15 cellular contexts compared by ENCODE assay signal in the genomic region with DNA sequence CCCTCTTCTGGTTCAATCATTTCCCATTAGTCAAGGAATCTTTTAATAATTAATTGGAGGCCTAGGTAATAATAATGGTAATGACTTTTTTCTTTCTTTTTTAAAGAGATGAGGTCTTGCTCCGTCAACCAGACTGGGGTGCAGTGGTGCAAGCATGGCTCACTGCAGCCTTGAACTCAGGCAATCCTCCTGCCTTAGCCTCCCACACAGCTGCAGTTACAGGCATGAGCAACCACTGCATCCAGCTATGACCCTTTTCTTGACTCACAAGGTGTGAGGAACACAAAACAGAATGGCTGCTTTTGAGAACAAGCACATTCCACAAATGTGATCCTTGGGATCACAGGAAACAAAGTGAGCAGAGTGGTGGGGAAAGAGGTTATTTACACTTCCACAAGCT. TPM values are rescaled to one million over a fixed set of nuclear protein-coding genes. Genes with fewer than 3 reads are reported as not detected.
A peak's percentile ranks its signal among the peaks of the same experiment; 100 is the strongest.
DNase-seq lines count a peak whose midpoint lies in the region; ATAC-seq, FAIRE-seq and TF ChIP-seq lines count a peak whose summit lies in the region.
"Had no signal": no experiment of that assay in that cellular context is flagged by ENCODE, and none has a peak within 500 bp of the region (broad histone marks: within the 10 kb centered on the region; RNA-seq: fewer than 3 reads in every experiment).

No MANE protein-coding gene starts in this region.

- H3K4me3 Mint-ChIP-seq in activated naive CD4-positive, alpha-beta T cell treated with anti-CD3 and anti-CD28 coated beads for 36 hours = no peak overlapping the region
- H3K4me3 Mint-ChIP-seq in activated naive CD4-positive, alpha-beta T cell treated with anti-CD3 and anti-CD28 coated beads, Interleukin-2, amount 10 ng/mL, durations not matched to agents 7 days and 5 days = no peak overlapping the region
- H3K4me3 Mint-ChIP-seq in activated T-helper 17 cell treated with anti-CD3 and anti-CD28 coated beads, Interleukin-2, amount 50 U/mL, for 72 hours = peak overlapping the region; percentile 14

- no peaks in the 10 kb centered on the region for H3K27me3 ChIP-seq in stomach

- no peak for TF ChIP-seq POLR2A in stomach (IDR thresholded peaks at IDR 0.05)

- H3K9me3 Mint-ChIP-seq in activated naive CD4-positive, alpha-beta T cell treated with anti-CD3 and anti-CD28 coated beads for 36 hours = no peaks in the 10 kb centered on the region
- H3K9me3 Mint-ChIP-seq in activated naive CD4-positive, alpha-beta T cell treated with anti-CD3 and anti-CD28 coated beads, Interleukin-2, amount 10 ng/mL, durations not matched to agents 7 days and 5 days = no peaks in the 10 kb centered on the region
- no peaks in the 10 kb centered on the region for H3K9me3 Mint-ChIP-seq in activated T-helper 17 cell treated with anti-CD3 and anti-CD28 coated beads, Interleukin-2, amount 50 U/mL, for 72 hours
- H3K9me3 Mint-ChIP-seq: activated naive CD4-positive, alpha-beta T cell treated with anti-CD3 and anti-CD28 coated beads, Interleukin-2, amount 50 U/mL, for 72 hours had no signal

- no peak for TF ChIP-seq EP300 in stomach (IDR thresholded peaks at IDR 0.05)

- H3K36me3 ChIP-seq in kidney (ENCODE audit: control insufficient read depth in 1 of 2, insufficient read depth in 2 of 2, low read length in 2 of 2) (no peaks in the 10 kb centered on the region), stomach (peaks cover 6 to 17% (median 14%) of the 10 kb centered on the region in 4 donors)

- FAIRE-seq in kidney (lab: Jason Lieb, UNC) = no peak
- FAIRE-seq: islet of Langerhans had no signal

- no peak for TF ChIP-seq CTCF in kidney (IDR thresholded peaks at IDR 0.05; ENCODE audit: borderline replicate concordance, extremely low read depth, insufficient read depth)
- no peak for TF ChIP-seq CTCF in stomach (IDR thresholded peaks at IDR 0.05)

- no peak for ATAC-seq in activated T-helper 17 cell treated with anti-CD3 and anti-CD28 coated beads, Interleukin-2, amount 50 U/mL, for 72 hours (replicated peaks)
- no peak for ATAC-seq in HG03095 (IDR thresholded peaks at IDR 0.05; ENCODE audit: unreplicated experiment)
- ATAC-seq: activated naive CD4-positive, alpha-beta T cell treated with anti-CD3 and anti-CD28 coated beads, Interleukin-2, amount 50 U/mL, for 72 hours had no signal

- no peaks in the 10 kb centered on the region for H3K9me3 ChIP-seq in kidney (ENCODE audit: control insufficient read depth in 1 of 2, low read length in 2 of 2)
- H3K9me3 ChIP-seq in stomach = no peaks in the 10 kb centered on the region

- H3K9ac ChIP-seq in kidney (ENCODE audit: low read length in 2 of 2) = no peak overlapping the region

- H3K27ac Mint-ChIP-seq in activated naive CD4-positive, alpha-beta T cell treated with anti-CD3 and anti-CD28 coated beads for 36 hours = peak overlapping the region; percentile 26
- no peak overlapping the region for H3K27ac Mint-ChIP-seq in activated naive CD4-positive, alpha-beta T cell treated with anti-CD3 and anti-CD28 coated beads, Interleukin-2, amount 10 ng/mL, durations not matched to agents 7 days and 5 days
- no peak overlapping the region for H3K27ac Mint-ChIP-seq in activated T-helper 17 cell treated with anti-CD3 and anti-CD28 coated beads, Interleukin-2, amount 50 U/mL, for 72 hours

- CTCF ChIA-PET in activated naive CD4-positive, alpha-beta T cell treated with anti-CD3 and anti-CD28 coated beads for 36 hours (lab: Charles Lee) = interaction anchor here (0.6 to 0.9 kb wide), 2 partner anchors 10 to 40 kb away, joined by 4 read pairs; no protein-coding TSS in a partner anchor
- CTCF ChIA-PET in activated naive CD4-positive, alpha-beta T cell treated with anti-CD3 and anti-CD28 coated beads, Interleukin-2, amount 10 ng/mL, durations not matched to agents 7 days and 5 days (lab: Charles Lee) = interaction anchor here (0.7 to 1.2 kb wide), 2 partner anchors 15 to 116 kb away, joined by 3 read pairs; no protein-coding TSS in a partner anchor

- DNase-seq in activated naive CD4-positive, alpha-beta T cell treated with anti-CD3 and anti-CD28 coated beads for 36 hours = no peak
- no peak for DNase-seq in activated naive CD4-positive, alpha-beta T cell treated with anti-CD3 and anti-CD28 coated beads, Interleukin-2, amount 10 ng/mL, durations not matched to agents 7 days and 5 days
- DNase-seq in kidney = peak; percentile 29
- DNase-seq in stomach = no peak
- no peak for DNase-seq in substantia nigra (lab: John Stamatoyannopoulos, UW)
- DNase-seq in inferior parietal cortex (ENCODE audit: extremely low spot score) = no peak
- DNase-seq: foreskin melanocyte, Kasumi-1, NCI-H2081 treated with DMSO at 0.1 percent for 48 hours, nucleus accumbens had no signal

- H3K27ac ChIP-seq in kidney (ENCODE audit: low read depth in 2 of 2, low read length in 2 of 2) = peak overlapping the region in 1 of 2 donors; percentile 2
- peak overlapping the region; percentile 34 to 97 (median 94) for H3K27ac ChIP-seq in stomach
- no peak overlapping the region for H3K27ac ChIP-seq in substantia nigra (ENCODE audit: low read depth, low read length, poor library complexity, severe bottlenecking)

- intact Hi-C loops in activated naive CD4-positive, alpha-beta T cell treated with anti-CD3 and anti-CD28 coated beads for 36 hours (cut with micrococcal nuclease) = no loop called here
- intact Hi-C loops in kidney (cut with DNase I) (no loop called here), stomach (cut with DNase I; ENCODE audit: low total_unique reads) (no loop called here)

- H3K36me3 Mint-ChIP-seq in activated naive CD4-positive, alpha-beta T cell treated with anti-CD3 and anti-CD28 coated beads for 36 hours (ENCODE audit: low read depth) = peaks cover 28% of the 10 kb centered on the region
- H3K36me3 Mint-ChIP-seq in activated naive CD4-positive, alpha-beta T cell treated with anti-CD3 and anti-CD28 coated beads, Interleukin-2, amount 10 ng/mL, durations not matched to agents 7 days and 5 days = peaks cover 30% of the 10 kb centered on the region
- peaks cover 89% of the 10 kb centered on the region for H3K36me3 Mint-ChIP-seq in activated T-helper 17 cell treated with anti-CD3 and anti-CD28 coated beads, Interleukin-2, amount 50 U/mL, for 72 hours (ENCODE audit: low read depth)

- H3K4me1 ChIP-seq in kidney (ENCODE audit: control insufficient read depth in 1 of 2, insufficient read depth in 1 of 2, low read depth in 1 of 2, low read length in 2 of 2) (peaks cover 32 to 42% of the 10 kb centered on the region in 2 donors), stomach (peaks cover 70 to 84% (median 82%) of the 10 kb centered on the region in 4 donors)

- H3K27me3 Mint-ChIP-seq in activated naive CD4-positive, alpha-beta T cell treated with anti-CD3 and anti-CD28 coated beads for 36 hours (ENCODE audit: low read depth) = no peaks in the 10 kb centered on the region
- peaks cover 4% of the 10 kb centered on the region for H3K27me3 Mint-ChIP-seq in activated naive CD4-positive, alpha-beta T cell treated with anti-CD3 and anti-CD28 coated beads, Interleukin-2, amount 10 ng/mL, durations not matched to agents 7 days and 5 days
- H3K27me3 Mint-ChIP-seq in activated T-helper 17 cell treated with anti-CD3 and anti-CD28 coated beads, Interleukin-2, amount 50 U/mL, for 72 hours = no peaks in the 10 kb centered on the region

- peaks cover 72% of the 10 kb centered on the region for H3K4me1 Mint-ChIP-seq in activated naive CD4-positive, alpha-beta T cell treated with anti-CD3 and anti-CD28 coated beads for 36 hours (ENCODE audit: low read depth)
- peaks cover 53% of the 10 kb centered on the region for H3K4me1 Mint-ChIP-seq in activated naive CD4-positive, alpha-beta T cell treated with anti-CD3 and anti-CD28 coated beads, Interleukin-2, amount 10 ng/mL, durations not matched to agents 7 days and 5 days
- H3K4me1 Mint-ChIP-seq in activated T-helper 17 cell treated with anti-CD3 and anti-CD28 coated beads, Interleukin-2, amount 50 U/mL, for 72 hours = peaks cover 28% of the 10 kb centered on the region

- 67 to 95% (median 72%) methylated on average over 1 of the region's 1 CpG for WGBS in stomach, 5 donors

- H3K4me3 ChIP-seq in kidney (ENCODE audit: low read length in 2 of 2) (no peak overlapping the region), stomach (no peak overlapping the region)

RNA-seq across cellular contexts. Expression of a gene that starts 3.6 kb away (rescaled TPM):
- 10 to 100 TPM; 83.7 to 93.8 TPM for total RNA-seq in activated naive CD4-positive, alpha-beta T cell treated with anti-CD3 and anti-CD28 coated beads for 36 hours
- total RNA-seq in activated T-helper 17 cell treated with anti-CD3 and anti-CD28 coated beads, Interleukin-2, amount 50 U/mL, for 72 hours = 10 to 100 TPM; 70.0 to 72.4 TPM
- 67.9 TPM for total RNA-seq in kidney
- polyA plus RNA-seq in kidney (ENCODE audit: insufficient read depth, low read depth, low replicate concordance) = 44.1 TPM
- total RNA-seq in stomach = 10 to 100 TPM; 21.6 to 60.8 (median 39.1) TPM
- polyA plus RNA-seq in stomach = 10 to 100 TPM; 30.2 to 36.4 (median 33.3) TPM

RNA-seq across cellular contexts. Expression of a gene that starts 29.3 kb away (rescaled TPM):
- total RNA-seq in activated naive CD4-positive, alpha-beta T cell treated with anti-CD3 and anti-CD28 coated beads for 36 hours = under 1 TPM in 1 of 2 experiments, not detected in 1; 0.40 TPM
- 1 to 10 TPM in 1 of 2 donors, under 1 TPM in 1; 0.45 to 1.1 TPM for total RNA-seq in activated T-helper 17 cell treated with anti-CD3 and anti-CD28 coated beads, Interleukin-2, amount 50 U/mL, for 72 hours
- total RNA-seq in kidney = 0.88 TPM
- not detected for polyA plus RNA-seq in kidney (ENCODE audit: insufficient read depth, low read depth, low replicate concordance)
- total RNA-seq in stomach = under 1 TPM in 1 of 5 donors, not detected in 4; 0.73 TPM
- not detected for polyA plus RNA-seq in stomach
- total RNA-seq: SK-MEL-5 had no signal

RNA-seq across cellular contexts. Expression of a gene that starts 38.1 kb away (rescaled TPM):
- 10 to 100 TPM; 61.2 to 63.9 TPM for total RNA-seq in activated naive CD4-positive, alpha-beta T cell treated with anti-CD3 and anti-CD28 coated beads for 36 hours
- 10 to 100 TPM; 55.5 to 86.1 TPM for total RNA-seq in activated T-helper 17 cell treated with anti-CD3 and anti-CD28 coated beads, Interleukin-2, amount 50 U/mL, for 72 hours
- total RNA-seq in kidney (426 TPM), stomach (100 to 1,000 TPM in 2 of 5 donors, 10 to 100 TPM in 3; 33.6 to 156 (median 44.6) TPM)
- polyA plus RNA-seq in kidney (ENCODE audit: insufficient read depth, low read depth, low replicate concordance) (287 TPM), stomach (100 to 1,000 TPM in 1 of 3 donors, 10 to 100 TPM in 2; 75.6 to 116 (median 88.5) TPM)

RNA-seq across cellular contexts. Expression of a gene that starts 57.3 kb away (rescaled TPM):
- total RNA-seq in activated naive CD4-positive, alpha-beta T cell treated with anti-CD3 and anti-CD28 coated beads for 36 hours = 1 to 10 TPM in 1 of 2 experiments, under 1 TPM in 1; 0.36 to 1.3 TPM
- total RNA-seq in activated T-helper 17 cell treated with anti-CD3 and anti-CD28 coated beads, Interleukin-2, amount 50 U/mL, for 72 hours = 1 to 10 TPM in 1 of 2 donors, under 1 TPM in 1; 0.48 to 1.2 TPM
- total RNA-seq in kidney (3.1 TPM), stomach (1 to 10 TPM in 4 of 5 donors, not detected in 1; 1.7 to 5.5 (median 4.5) TPM)
- polyA plus RNA-seq in kidney (ENCODE audit: insufficient read depth, low read depth, low replicate concordance) (4.9 TPM), stomach (1 to 10 TPM; 2.1 to 4.3 (median 3.3) TPM)
